ENCODE assay signal across 8 cellular contexts in genomic region chr14:74251546-74252030, GRCh38. TPM values are rescaled to one million over a fixed set of nuclear protein-coding genes. Genes with fewer than 3 reads are reported as not detected.
DNase-seq lines count a peak whose midpoint lies in the region; ATAC-seq, FAIRE-seq and TF ChIP-seq lines count a peak whose summit lies in the region.

No MANE protein-coding gene starts in this region.

- ATAC-seq in HG03439 (IDR thresholded peaks at IDR 0.05; ENCODE audit: unreplicated experiment), result peak; percentile 67

- peak; percentile 94 for FAIRE-seq in GM18507 (lab: Jason Lieb, UNC)

- no peaks in the 10 kb centered on the region for H3K36me3 Mint-ChIP-seq in activated CD4-positive, alpha-beta memory T cell treated with anti-CD3 and anti-CD28 coated beads, Interleukin-2, amount 10 ng/mL, durations not matched to agents 7 days and 5 days (ENCODE audit: low read depth)
- H3K36me3 Mint-ChIP-seq in mesothelial cell of epicardium, result no peaks in the 10 kb centered on the region

- TF ChIP-seq CTCF in AG04449 (IDR thresholded peaks at IDR 0.05; ENCODE audit: insufficient read depth, low read length, missing control alignments) (peak; percentile 91), mesothelial cell of epicardium (IDR thresholded peaks at IDR 0.05; ENCODE audit: unreplicated experiment) (peak; percentile 80)

- H3K4me1 Mint-ChIP-seq in activated CD4-positive, alpha-beta memory T cell treated with anti-CD3 and anti-CD28 coated beads, Interleukin-2, amount 10 ng/mL, durations not matched to agents 7 days and 5 days, result peaks cover 8% of the 10 kb centered on the region
- peaks cover 2% of the 10 kb centered on the region for H3K4me1 Mint-ChIP-seq in mesothelial cell of epicardium

- CTCF ChIA-PET in AG04449 (lab: Yijun Ruan, JAX), result interaction anchor here (0.6 to 11.3 kb wide), 37 partner anchors 9 to 284 kb away, joined by 3 to 150 read pairs (median 4); partner anchors contain the start of genes ABCD4 and VSX2
- CTCF ChIA-PET in activated CD4-positive, alpha-beta memory T cell treated with anti-CD3 and anti-CD28 coated beads, Interleukin-2, amount 10 ng/mL, durations not matched to agents 7 days and 5 days (lab: Charles Lee), result interaction anchor here (0.6 to 2.2 kb wide), 6 partner anchors 13 to 140 kb away, joined by 3 to 15 read pairs (median 4); partner anchors contain the start of gene VSX2

- no peaks in the 10 kb centered on the region for H3K9me3 Mint-ChIP-seq in activated CD4-positive, alpha-beta memory T cell treated with anti-CD3 and anti-CD28 coated beads, Interleukin-2, amount 10 ng/mL, durations not matched to agents 7 days and 5 days
- H3K9me3 Mint-ChIP-seq in mesothelial cell of epicardium, result no peaks in the 10 kb centered on the region

- H3K27me3 Mint-ChIP-seq in activated CD4-positive, alpha-beta memory T cell treated with anti-CD3 and anti-CD28 coated beads, Interleukin-2, amount 10 ng/mL, durations not matched to agents 7 days and 5 days, result peaks cover 29% of the 10 kb centered on the region
- H3K27me3 Mint-ChIP-seq in mesothelial cell of epicardium (ENCODE audit: low read depth), result peaks cover 73% of the 10 kb centered on the region

- no peak overlapping the region for H3K27ac Mint-ChIP-seq in activated CD4-positive, alpha-beta memory T cell treated with anti-CD3 and anti-CD28 coated beads, Interleukin-2, amount 10 ng/mL, durations not matched to agents 7 days and 5 days
- H3K27ac Mint-ChIP-seq in mesothelial cell of epicardium, result no peak overlapping the region

- peak overlapping the region; percentile 28 for H3K4me3 ChIP-seq in AG04449 (ENCODE audit: low read depth, low read length)

- no peak for DNase-seq in AG04449 (ENCODE audit: low read depth, low spot score)
- peak; percentile 55 for DNase-seq in GM18507 (ENCODE audit: extremely low spot score, insufficient read length, low read depth)
- peak; percentile 49 for DNase-seq in NCI-H748 treated with DMSO at 0.1 percent for 48 hours (lab: John Stamatoyannopoulos, UW)
- DNase-seq in activated CD4-positive, alpha-beta memory T cell treated with anti-CD3 and anti-CD28 coated beads, Interleukin-2, amount 10 ng/mL, durations not matched to agents 7 days and 5 days, result peak; percentile 77
- DNase-seq in ecto neural progenitor cell (ENCODE audit: low spot score), result peak; percentile 85
- peak in 1 of 2 experiments; percentile 74 for DNase-seq in mesothelial cell of epicardium (ENCODE audit: low spot score in 2 of 2, unreplicated experiment in 2 of 2)
- DNase-seq in stimulated activated CD8-positive, alpha-beta memory T cell treated with anti-CD3 and anti-CD28 coated beads, Interleukin-15, amount 100 ng/mL, for 1 hour (ENCODE audit: low read depth), result peak; percentile 27

- peak overlapping the region; percentile 43 for H3K4me3 Mint-ChIP-seq in activated CD4-positive, alpha-beta memory T cell treated with anti-CD3 and anti-CD28 coated beads, Interleukin-2, amount 10 ng/mL, durations not matched to agents 7 days and 5 days
- peak overlapping the region; percentile 60 for H3K4me3 Mint-ChIP-seq in mesothelial cell of epicardium

- POLR2A ChIA-PET in AG04449 (lab: Yijun Ruan, JAX), result no interaction called here
- POLR2A ChIA-PET in activated CD4-positive, alpha-beta memory T cell treated with anti-CD3 and anti-CD28 coated beads, Interleukin-2, amount 10 ng/mL, durations not matched to agents 7 days and 5 days (lab: Charles Lee), result interaction anchor here (0.5 kb wide), 1 partner anchor 1373 kb away, joined by 3 read pairs; no protein-coding TSS in a partner anchor

RNA-seq across cellular contexts. Expression of gene VSX2, which starts 12.3 kb away (rescaled TPM):
- not detected for total RNA-seq in activated CD4-positive, alpha-beta memory T cell treated with anti-CD3 and anti-CD28 coated beads, Interleukin-2, amount 10 ng/mL, durations not matched to agents 7 days and 5 days
- total RNA-seq in mesothelial cell of epicardium, result not detected in 3 replicates

RNA-seq across cellular contexts. Expression of gene ABCD4, which starts 51.1 kb away (rescaled TPM):
- total RNA-seq in activated CD4-positive, alpha-beta memory T cell treated with anti-CD3 and anti-CD28 coated beads, Interleukin-2, amount 10 ng/mL, durations not matched to agents 7 days and 5 days, result 10 to 100 TPM; 52.7 to 54.4 TPM
- 112 to 117 TPM (median 113 TPM) in 3 replicates for total RNA-seq in mesothelial cell of epicardium
